In the genomic region with DNA sequence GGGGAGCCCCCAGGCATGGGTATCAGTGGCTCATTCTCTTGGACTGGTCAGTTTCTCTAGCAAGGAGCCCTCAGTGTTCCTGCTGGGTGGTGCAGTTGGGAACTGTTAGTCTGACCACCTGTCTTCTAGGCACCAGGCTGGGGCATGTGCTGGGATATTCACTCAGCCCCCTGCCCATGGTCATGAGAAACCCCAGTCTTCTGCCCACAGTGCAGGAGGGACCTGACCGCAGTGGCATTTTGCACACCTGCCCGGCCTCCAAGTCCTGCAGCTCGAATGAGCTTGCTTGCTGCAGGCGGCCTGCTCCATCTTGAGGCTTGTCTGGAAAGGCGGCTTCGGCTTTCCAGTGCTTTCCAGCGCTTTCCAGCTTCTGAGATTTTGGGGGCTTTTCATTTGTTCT, we compare ENCODE assay signal across 18 cellular contexts. TPM values are rescaled to one million over a fixed set of nuclear protein-coding genes. Genes with fewer than 3 reads are reported as not detected.
A peak's percentile ranks its signal among the peaks of the same experiment; 100 is the strongest.
DNase-seq lines count a peak whose midpoint lies in the region; FAIRE-seq and TF ChIP-seq lines count a peak whose summit lies in the region.
"Had no signal": no experiment of that assay in that cellular context is flagged by ENCODE, and none has a peak within 500 bp of the region (broad histone marks: within the 10 kb centered on the region; RNA-seq: fewer than 3 reads in every experiment).

No MANE protein-coding gene starts in this region.

- H3K27ac Mint-ChIP-seq in Caco-2 (ENCODE audit: unreplicated experiment), result peak overlapping the region; percentile 11
- H3K27ac Mint-ChIP-seq: HFFc6 had no signal

- TF ChIP-seq CTCF in Caco-2 (IDR thresholded peaks at IDR 0.05; ENCODE audit: insufficient read depth in 1 of 2, low read depth in 1 of 2, low read length in 1 of 2, severe bottlenecking in 1 of 2, unreplicated experiment in 1 of 2) (no peak), HEK293 (tag by site-specific recombination; IDR thresholded peaks at IDR 0.05) (no peak), OCI-LY1 (IDR thresholded peaks at IDR 0.05; ENCODE audit: low read length) (no peak; the same call in 1 of the 2 replicates), neutrophil (IDR thresholded peaks at IDR 0.05) (no peak)

- peaks cover 16% of the 10 kb centered on the region for H3F3A ChIP-seq in OCI-LY1 (ENCODE audit: insufficient read depth, low read length)

- H3K4me1 ChIP-seq in Caco-2 (peaks cover under 1% of the 10 kb centered on the region; the same call in 1 of the 2 replicates), HEK293 (ENCODE audit: control insufficient read depth, insufficient read depth, low read length) (peaks cover 2% of the 10 kb centered on the region; the same call in 1 of the 2 replicates), OCI-LY1 (ENCODE audit: insufficient read depth, low read length, severe bottlenecking) (peaks cover 70% of the 10 kb centered on the region), neutrophil (ENCODE audit: control insufficient read depth in 1 of 2, insufficient read depth in 1 of 2, low read depth in 1 of 2, low read length in 1 of 2) (peaks cover 46 to 49% of the 10 kb centered on the region in 2 experiments)

- DNase-seq in Caco-2 (no peak), HTR-8/SVneo (ENCODE audit: insufficient read length, low spot score) (no peak), A172 (ENCODE audit: low spot score) (no peak)
- no peak for DNase-seq in activated CD4-positive, alpha-beta T cell treated with anti-CD3 and anti-CD28 coated beads for 48 hours
- no peak for DNase-seq in activated effector memory CD4-positive, alpha-beta T cell treated with Interleukin-2 at 50 U/mL for 16 hours
- DNase-seq: CD8-positive, alpha-beta T cell; COR-L47; DND-41; GF-D8; GOT3; HFFc6 had no signal

- peak overlapping the region; percentile 58 for H3K9ac ChIP-seq in OCI-LY1 (ENCODE audit: low read length)

- H3K36me3 ChIP-seq in Caco-2 (ENCODE audit: control insufficient read depth, insufficient read depth, low read length), result no peaks in the 10 kb centered on the region
- no peaks in the 10 kb centered on the region for H3K36me3 ChIP-seq in HEK293 (ENCODE audit: control insufficient read depth in 2 of 2, insufficient read depth in 1 of 2, low read length in 2 of 2)
- peaks cover 17% of the 10 kb centered on the region for H3K36me3 ChIP-seq in OCI-LY1 (ENCODE audit: insufficient read depth, low read length)
- no peaks in the 10 kb centered on the region for H3K36me3 ChIP-seq in neutrophil
- H3K36me3 ChIP-seq: HAP-1 had no signal

- no peak overlapping the region for H2AFZ ChIP-seq in OCI-LY1 (ENCODE audit: low read length)

- BruUV-seq in Caco-2 (replicated peaks; lab: Mats Ljungman, UMichigan), result no TSS peak

- H3K9me3 ChIP-seq in Caco-2 (no peaks in the 10 kb centered on the region), HEK293 (ENCODE audit: control insufficient read depth, insufficient read depth, low read depth, low read length) (no peaks in the 10 kb centered on the region), OCI-LY1 (ENCODE audit: low read length) (no peaks in the 10 kb centered on the region), neutrophil (no peaks in the 10 kb centered on the region)
- H3K9me3 ChIP-seq: HAP-1 had no signal

- no peak for FAIRE-seq in HTR-8/SVneo (lab: Jason Lieb, UNC)
- FAIRE-seq: A204.1 had no signal

- CTCF ChIA-PET in Caco-2 (lab: Charles Lee), result no interaction called here
- CTCF ChIA-PET in HEK293 (lab: Yijun Ruan, JAX), result no interaction called here

- POLR2A ChIA-PET in Caco-2 (lab: Charles Lee), result no interaction called here
- POLR2A ChIA-PET in HEK293 (lab: Yijun Ruan, JAX), result no interaction called here

- H3K36me3 Mint-ChIP-seq in Caco-2 (ENCODE audit: insufficient read depth, unreplicated experiment), result peaks cover 58% of the 10 kb centered on the region

- H3K9me3 Mint-ChIP-seq in Caco-2 (ENCODE audit: unreplicated experiment), result peaks cover 9% of the 10 kb centered on the region

- H3K27me3 ChIP-seq in Caco-2 (replicated peaks; ENCODE audit: control insufficient read depth, insufficient read depth, low read length), result no peaks in the 10 kb centered on the region
- no peaks in the 10 kb centered on the region for H3K27me3 ChIP-seq in OCI-LY1 (ENCODE audit: insufficient read depth, low read length)
- H3K27me3 ChIP-seq in neutrophil, result no peaks in the 10 kb centered on the region

- H3K4me1 Mint-ChIP-seq in Caco-2 (ENCODE audit: low read depth, unreplicated experiment), result peaks cover 20% of the 10 kb centered on the region

- no peak overlapping the region for H3K27ac ChIP-seq in HEK293 (ENCODE audit: extremely low read depth, low read depth, low read length)
- peak overlapping the region; percentile 96 for H3K27ac ChIP-seq in OCI-LY1 (ENCODE audit: low read depth, low read length, poor library complexity, severe bottlenecking)
- peak overlapping the region; percentile 94 for H3K27ac ChIP-seq in neutrophil

- intact Hi-C loops in Caco-2 (cut with micrococcal nuclease; ENCODE audit: unreplicated experiment), result no loop called here

- H3K79me2 ChIP-seq in OCI-LY1 (ENCODE audit: insufficient read depth, low read length), result peaks cover 75% of the 10 kb centered on the region

- peak overlapping the region; percentile 83 for H3K4me2 ChIP-seq in OCI-LY1 (ENCODE audit: low read length)

- no peak overlapping the region for H3K4me3 ChIP-seq in Caco-2 (ENCODE audit: low read depth, low read length)
- H3K4me3 ChIP-seq in HEK293 (ENCODE audit: low read depth, low read length), result no peak overlapping the region
- peak overlapping the region; percentile 53 for H3K4me3 ChIP-seq in OCI-LY1 (ENCODE audit: low read depth, low read length, poor library complexity, severe bottlenecking)
- no peak overlapping the region for H3K4me3 ChIP-seq in neutrophil (ENCODE audit: low read depth in 1 of 2, low read length in 1 of 2)
- H3K4me3 ChIP-seq: HAP-1 had no signal

- no peaks in the 10 kb centered on the region for H3K9me2 ChIP-seq in OCI-LY1 (ENCODE audit: low read depth, low read length)

- no peak overlapping the region for H3K4me3 Mint-ChIP-seq in Caco-2 (ENCODE audit: unreplicated experiment)
- H3K4me3 Mint-ChIP-seq: B cell; CD14-positive monocyte; CD8-positive, alpha-beta T cell; HFFc6 had no signal

- H3K27me3 Mint-ChIP-seq in Caco-2 (ENCODE audit: insufficient read depth, unreplicated experiment), result no peaks in the 10 kb centered on the region
- H3K27me3 Mint-ChIP-seq: B cell had no signal

- no peaks in the 10 kb centered on the region for H4K20me1 ChIP-seq in OCI-LY1 (ENCODE audit: insufficient read depth, low read length)

TF ChIP-seq in HEK293, 187 proteins besides CTCF, POLR2A, EP300 and RAD21:
- TF ChIP-seq, protein P1, sequence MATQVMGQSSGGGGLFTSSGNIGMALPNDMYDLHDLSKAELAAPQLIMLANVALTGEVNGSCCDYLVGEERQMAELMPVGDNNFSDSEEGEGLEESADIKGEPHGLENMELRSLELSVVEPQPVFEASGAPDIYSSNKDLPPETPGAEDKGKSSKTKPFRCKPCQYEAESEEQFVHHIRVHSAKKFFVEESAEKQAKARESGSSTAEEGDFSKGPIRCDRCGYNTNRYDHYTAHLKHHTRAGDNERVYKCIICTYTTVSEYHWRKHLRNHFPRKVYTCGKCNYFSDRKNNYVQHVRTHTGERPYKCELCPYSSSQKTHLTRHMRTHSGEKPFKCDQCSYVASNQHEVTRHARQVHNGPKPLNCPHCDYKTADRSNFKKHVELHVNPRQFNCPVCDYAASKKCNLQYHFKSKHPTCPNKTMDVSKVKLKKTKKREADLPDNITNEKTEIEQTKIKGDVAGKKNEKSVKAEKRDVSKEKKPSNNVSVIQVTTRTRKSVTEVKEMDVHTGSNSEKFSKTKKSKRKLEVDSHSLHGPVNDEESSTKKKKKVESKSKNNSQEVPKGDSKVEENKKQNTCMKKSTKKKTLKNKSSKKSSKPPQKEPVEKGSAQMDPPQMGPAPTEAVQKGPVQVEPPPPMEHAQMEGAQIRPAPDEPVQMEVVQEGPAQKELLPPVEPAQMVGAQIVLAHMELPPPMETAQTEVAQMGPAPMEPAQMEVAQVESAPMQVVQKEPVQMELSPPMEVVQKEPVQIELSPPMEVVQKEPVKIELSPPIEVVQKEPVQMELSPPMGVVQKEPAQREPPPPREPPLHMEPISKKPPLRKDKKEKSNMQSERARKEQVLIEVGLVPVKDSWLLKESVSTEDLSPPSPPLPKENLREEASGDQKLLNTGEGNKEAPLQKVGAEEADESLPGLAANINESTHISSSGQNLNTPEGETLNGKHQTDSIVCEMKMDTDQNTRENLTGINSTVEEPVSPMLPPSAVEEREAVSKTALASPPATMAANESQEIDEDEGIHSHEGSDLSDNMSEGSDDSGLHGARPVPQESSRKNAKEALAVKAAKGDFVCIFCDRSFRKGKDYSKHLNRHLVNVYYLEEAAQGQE (tag by site-specific recombination; IDR thresholded peaks at IDR 0.05), result 0 out of 2 replicates have a peak, but pooled peaks have one; percentile 39
- TF ChIP-seq ZNF266 (tag by site-specific recombination; IDR thresholded peaks at IDR 0.05; ENCODE audit: low read depth) (no peak), ZNF521 (tag by site-specific recombination; IDR thresholded peaks at IDR 0.05) (no peak), ZNF2 (tag by site-specific recombination; IDR thresholded peaks at IDR 0.05) (no peak)
- TF ChIP-seq, protein P2, sequence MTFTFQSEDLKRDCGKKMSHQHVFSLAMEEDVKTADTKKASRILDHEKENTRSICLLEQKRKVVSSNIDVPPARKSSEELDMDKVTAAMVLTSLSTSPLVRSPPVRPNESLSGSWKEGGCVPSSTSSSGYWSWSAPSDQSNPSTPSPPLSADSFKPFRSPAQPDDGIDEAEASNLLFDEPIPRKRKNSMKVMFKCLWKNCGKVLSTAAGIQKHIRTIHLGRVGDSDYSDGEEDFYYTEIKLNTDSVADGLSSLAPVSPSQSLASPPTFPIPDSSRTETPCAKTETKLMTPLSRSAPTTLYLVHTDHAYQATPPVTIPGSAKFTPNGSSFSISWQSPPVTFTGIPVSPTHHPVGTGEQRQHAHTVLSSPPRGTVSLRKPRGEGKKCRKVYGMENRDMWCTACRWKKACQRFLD (tag by site-specific recombination; IDR thresholded peaks at IDR 0.05), result no peak

RNA-seq across cellular contexts. Expression of a gene that starts 36.3 kb away (rescaled TPM):
- total RNA-seq in Caco-2 (2022), result 113 and 116 TPM in 2 replicates
- total RNA-seq in A172 (2014; rRNA removed; shearing (Covaris generic)), result 32.1 and 36.5 TPM in 2 replicates
